In the genomic region with DNA sequence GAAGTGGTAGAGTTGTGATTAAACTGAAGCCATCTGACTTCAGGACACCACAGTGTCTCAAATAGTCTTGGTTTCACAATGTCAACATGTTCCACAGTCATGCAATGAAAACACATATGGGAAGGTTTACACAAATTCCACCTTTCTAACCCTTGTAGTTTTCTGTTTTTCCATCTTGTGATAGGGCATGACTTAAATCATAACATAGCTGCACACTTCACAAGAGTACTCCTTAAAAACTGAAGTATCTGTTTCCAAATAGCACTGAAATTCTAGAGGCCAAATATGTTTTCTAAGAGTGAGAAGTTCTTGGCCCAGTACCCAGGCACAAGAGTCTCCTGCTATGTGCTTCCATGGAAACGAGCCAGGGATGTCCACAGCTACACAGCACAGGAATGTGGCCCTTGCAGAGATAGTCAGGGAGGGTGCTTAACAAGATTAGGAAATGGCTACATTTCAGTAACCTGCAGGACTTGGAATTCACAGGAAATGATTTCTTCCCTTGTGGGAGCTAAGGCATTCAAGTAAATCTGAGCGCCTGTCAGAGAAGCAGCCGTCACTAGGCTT, we compare ENCODE assay signal across 8 cellular contexts.
A peak's percentile ranks its signal among the peaks of the same experiment; 100 is the strongest.
DNase-seq lines count a peak whose midpoint lies in the region; ATAC-seq and TF ChIP-seq lines count a peak whose summit lies in the region.
"Had no signal": no experiment of that assay in that cellular context is flagged by ENCODE, and none has a peak within 500 bp of the region (broad histone marks: within the 10 kb centered on the region; RNA-seq: fewer than 3 reads in every experiment).

No MANE protein-coding gene starts in this region.

- no peak overlapping the region for H3K27ac ChIP-seq in upper lobe of right lung

- WGBS in lower leg skin, 2 donors = 28 to 29% methylated on average over 3 of the region's 3 CpGs

- TF ChIP-seq EP300 in Ishikawa (IDR thresholded peaks at IDR 0.05; ENCODE audit: borderline replicate concordance) = no peak

- H3K9me3 ChIP-seq in upper lobe of right lung = no peaks in the 10 kb centered on the region

- DNase-seq in dermis microvascular lymphatic vessel endothelial cell (ENCODE audit: low read depth in 2 of 2) = peak; percentile 34 to 70
- DNase-seq in lower leg skin (ENCODE audit: low spot score in 2 of 2) = peak; percentile 75 to 85
- DNase-seq in upper lobe of right lung = no peak
- DNase-seq in NCI-H1436 (lab: John Stamatoyannopoulos, UW) = no peak
- DNase-seq in activated gamma-delta T cell (lab: John Stamatoyannopoulos, UW) = no peak

- no peaks in the 10 kb centered on the region for H3K27me3 ChIP-seq in upper lobe of right lung

- TF ChIP-seq POLR2A in lower leg skin (IDR thresholded peaks at IDR 0.05) = no peak

- no peaks in the 10 kb centered on the region for H3K36me3 ChIP-seq in upper lobe of right lung

- H3K4me1 ChIP-seq in upper lobe of right lung = peaks cover 10% of the 10 kb centered on the region

- TF ChIP-seq RAD21 in Ishikawa (IDR thresholded peaks at IDR 0.05; ENCODE audit: low read depth) = no peak

- ATAC-seq in upper lobe of right lung = peak; percentile 95
- no peak for ATAC-seq in activated CD4-positive, CD25-positive, alpha-beta regulatory T cell treated with anti-CD3 and anti-CD28 coated beads, Interleukin-2, amount 50 U/mL, for 24 hours
- ATAC-seq: esophagus mucosa had no signal

- TF ChIP-seq CTCF in lower leg skin (IDR thresholded peaks at IDR 0.05) (no peak), upper lobe of right lung (IDR thresholded peaks at IDR 0.05) (no peak)

- H3K4me3 ChIP-seq in lower leg skin (ENCODE audit: low read depth, poor library complexity, severe bottlenecking) (no peak overlapping the region), upper lobe of right lung (no peak overlapping the region)

- intact Hi-C loops in lower leg skin (cut with DNase I; ENCODE audit: low total_unique reads) = no loop called here
- intact Hi-C loops in upper lobe of right lung (cut with DNase I) = no loop called here

TF ChIP-seq in Ishikawa, 13 proteins besides CTCF, POLR2A, EP300 and RAD21:
- TF ChIP-seq TEAD4 (IDR thresholded peaks at IDR 0.05) (peak; percentile 74), TAF1 (IDR thresholded peaks at IDR 0.05; ENCODE audit: low read depth) (no peak), NFIC (IDR thresholded peaks at IDR 0.05) (peak; percentile 39; the same call in 1 of the 2 replicates)

Comparison
In these comparisons a context has a peak if more than half of its experiments do, and no peak if none do; other contexts are left out.
1. DNase-seq: peak in dermis microvascular lymphatic vessel endothelial cell (2 of 2) and lower leg skin (2 of 2); none in upper lobe of right lung (single experiment), NCI-H1436 (single experiment) and activated gamma-delta T cell (single experiment).